1 cellular context compared by ENCODE assay signal in the genomic region with DNA sequence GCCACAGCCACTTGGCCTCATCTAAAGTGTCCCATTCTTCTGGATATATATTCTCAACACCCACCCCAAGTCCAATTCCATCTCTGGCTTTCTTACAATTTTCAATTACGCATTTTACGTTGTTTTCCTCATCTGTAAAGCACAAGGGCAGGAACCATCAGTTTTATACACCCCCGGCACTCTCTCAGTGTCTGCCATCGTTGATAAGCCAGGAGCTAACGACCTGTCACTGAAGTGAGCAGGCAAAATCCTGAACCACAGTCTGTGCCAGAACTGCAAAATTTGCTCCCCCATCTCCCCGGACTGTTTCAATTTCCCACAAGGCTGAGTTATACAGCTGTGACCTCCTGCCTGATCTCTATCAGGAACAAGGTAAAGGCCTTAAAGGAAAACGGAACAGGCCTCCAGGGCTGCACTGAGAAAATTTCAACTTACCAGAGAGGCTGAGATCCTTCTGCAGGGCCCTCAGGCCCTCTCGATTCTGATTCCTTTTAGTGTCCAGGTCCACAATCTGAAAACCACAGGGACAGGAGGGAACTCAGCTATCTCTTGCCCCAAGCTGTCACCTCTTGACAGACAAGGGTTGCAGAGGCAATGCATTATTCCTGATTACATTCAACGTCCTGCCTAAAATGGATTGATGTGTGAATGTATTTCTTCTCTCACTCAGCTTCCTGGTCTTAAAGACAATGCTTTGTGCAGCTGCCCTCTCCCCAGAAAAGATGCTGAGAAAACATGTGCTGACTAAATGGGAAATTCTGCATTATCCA.
TF ChIP-seq lines count a peak whose summit lies in the region.

No MANE protein-coding gene starts in this region.

TF ChIP-seq in HCT116, 20 proteins besides CTCF, POLR2A, EP300 and RAD21:
- TF ChIP-seq ZBTB33 (IDR thresholded peaks at IDR 0.05; ENCODE audit: extremely low read depth, insufficient replicate concordance, low read length) (no peak), YY1 (IDR thresholded peaks at IDR 0.05; ENCODE audit: extremely low read depth, insufficient replicate concordance, low read depth, low read length) (no peak), CEBPB (IDR thresholded peaks at IDR 0.05; ENCODE audit: low read depth) (no peak), FOSL1 (IDR thresholded peaks at IDR 0.05; ENCODE audit: low read depth) (no peak), CBX3 (IDR thresholded peaks at IDR 0.05; ENCODE audit: low read depth) (no peak), ZFX (IDR thresholded peaks at IDR 0.05) (no peak), SP1 (IDR thresholded peaks at IDR 0.05; ENCODE audit: low read depth) (no peak), REST (IDR thresholded peaks at IDR 0.05; ENCODE audit: low read depth) (no peak), SRF (IDR thresholded peaks at IDR 0.05; ENCODE audit: low read depth) (no peak), ELF1 (IDR thresholded peaks at IDR 0.05; ENCODE audit: borderline replicate concordance, low read depth) (no peak), EGR1 (IDR thresholded peaks at IDR 0.05; ENCODE audit: low read depth) (no peak), JUND (IDR thresholded peaks at IDR 0.05) (no peak), EZH2phosphoT487 (IDR thresholded peaks at IDR 0.05; ENCODE audit: borderline replicate concordance) (no peak), TCF7L2 (IDR thresholded peaks at IDR 0.05; ENCODE audit: borderline replicate concordance, extremely low read depth, insufficient read depth, insufficient read length) (no peak), EZH2 (IDR thresholded peaks at IDR 0.05) (no peak), POLR2AphosphoS5 (IDR thresholded peaks at IDR 0.05; ENCODE audit: low read depth, low read length) (no peak), ZNF274 (IDR thresholded peaks at IDR 0.05; ENCODE audit: low read depth, low read length) (no peak), SIN3A (IDR thresholded peaks at IDR 0.05; ENCODE audit: low read depth) (no peak)
- TF ChIP-seq, protein P1, sequence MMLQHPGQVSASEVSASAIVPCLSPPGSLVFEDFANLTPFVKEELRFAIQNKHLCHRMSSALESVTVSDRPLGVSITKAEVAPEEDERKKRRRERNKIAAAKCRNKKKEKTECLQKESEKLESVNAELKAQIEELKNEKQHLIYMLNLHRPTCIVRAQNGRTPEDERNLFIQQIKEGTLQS (IDR thresholded peaks at IDR 0.05): no peak
- TF ChIP-seq, protein P2, sequence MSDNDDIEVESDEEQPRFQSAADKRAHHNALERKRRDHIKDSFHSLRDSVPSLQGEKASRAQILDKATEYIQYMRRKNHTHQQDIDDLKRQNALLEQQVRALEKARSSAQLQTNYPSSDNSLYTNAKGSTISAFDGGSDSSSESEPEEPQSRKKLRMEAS (IDR thresholded peaks at IDR 0.05): no peak
TF ChIP-seq in HCT116: peak in this region for 0.
